8 cellular contexts compared by ENCODE assay signal in the genomic region with DNA sequence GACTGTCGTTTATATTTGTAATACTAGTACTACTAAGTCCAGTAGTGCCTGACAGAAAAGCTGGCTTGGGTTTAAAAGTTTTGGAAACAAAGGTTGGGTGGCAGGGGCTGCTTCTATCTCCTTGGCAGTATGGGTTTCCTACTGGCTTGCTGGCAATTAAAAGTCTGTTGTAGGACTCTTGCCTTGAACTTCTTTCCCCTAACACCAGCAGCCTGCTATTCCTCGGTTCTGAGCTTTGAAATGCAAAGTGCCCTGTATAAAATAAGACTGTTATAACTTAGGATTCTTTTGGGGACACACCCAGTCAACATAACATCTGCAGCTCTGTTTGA. TPM values are rescaled to one million over a fixed set of nuclear protein-coding genes. Genes with fewer than 3 reads are reported as not detected.
DNase-seq lines count a peak whose midpoint lies in the region; FAIRE-seq and TF ChIP-seq lines count a peak whose summit lies in the region.

No MANE protein-coding gene starts in this region.

- FAIRE-seq in frontal cortex (lab: Jason Lieb, UNC) (no peak), H54 (lab: Jason Lieb, UNC) (no peak)

- peak overlapping the region; percentile 66 for H3K4me3 ChIP-seq in MG63
- H3K4me3 ChIP-seq in dorsolateral prefrontal cortex = peak overlapping the region; percentile 56 to 94 (median 82)

- peak overlapping the region in 35 of 59 donors; percentile 38 to 98 (median 86) for H3K27ac ChIP-seq in dorsolateral prefrontal cortex

- peaks cover 9% of the 10 kb centered on the region for H3K36me3 ChIP-seq in MG63

- H3K4me1 Mint-ChIP-seq in CD14-positive monocyte = peaks cover 47% of the 10 kb centered on the region
- peaks cover 31% of the 10 kb centered on the region for H3K4me1 Mint-ChIP-seq in nephron progenitor cell

- H3K27me3 Mint-ChIP-seq in CD14-positive monocyte (ENCODE audit: low read depth in 3 of 3) = peaks cover 0 to 5% (median 2%) of the 10 kb centered on the region in 3 donors
- H3K27me3 Mint-ChIP-seq in nephron progenitor cell (ENCODE audit: low read depth, poor library complexity) = no peaks in the 10 kb centered on the region

- H3K27ac Mint-ChIP-seq in CD14-positive monocyte = peak overlapping the region; percentile 72 to 93 (median 86)
- H3K27ac Mint-ChIP-seq in nephron progenitor cell = peak overlapping the region; percentile 48

- H3K9me3 Mint-ChIP-seq in CD14-positive monocyte = peaks cover 0 to 3% (median 0%) of the 10 kb centered on the region in 7 donors
- peaks cover 8% of the 10 kb centered on the region for H3K9me3 Mint-ChIP-seq in nephron progenitor cell

- TF ChIP-seq POLR2A in H54 (IDR thresholded peaks at IDR 0.05; ENCODE audit: low read depth, low read length) = no peak

- H3K27me3 ChIP-seq in MG63 (no peaks in the 10 kb centered on the region), dorsolateral prefrontal cortex (no peaks in the 10 kb centered on the region)

- DNase-seq in CD14-positive monocyte (ENCODE audit: low spot score) (no peak), MG63 (no peak), dorsolateral prefrontal cortex (no peak), nephron progenitor cell (no peak), NCI-H187 (lab: John Stamatoyannopoulos, UW) (no peak), frontal cortex (ENCODE audit: low spot score in 2 of 2) (no peak), NCI-H1694 (lab: John Stamatoyannopoulos, UW) (no peak), H54 (ENCODE audit: insufficient read length, low spot score) (no peak)

- H3K36me3 Mint-ChIP-seq in CD14-positive monocyte (peaks cover 0 to 9% of the 10 kb centered on the region in 2 donors), nephron progenitor cell (ENCODE audit: low read depth) (peaks cover 26% of the 10 kb centered on the region)

- H3K4me3 Mint-ChIP-seq in CD14-positive monocyte (peak overlapping the region; percentile 86 to 96), nephron progenitor cell (peak overlapping the region; percentile 92)

- H3K9me3 ChIP-seq in MG63 = no peaks in the 10 kb centered on the region

- TF ChIP-seq CTCF in CD14-positive monocyte (IDR thresholded peaks at IDR 0.05) (no peak), dorsolateral prefrontal cortex (IDR thresholded peaks at IDR 0.05 in 54 of 56, conservative IDR thresholded peaks at IDR 0.05 in 2 of 56; ENCODE audit: low read depth in 1 of 56, partially characterized antibody in 56 of 56) (no peak), nephron progenitor cell (IDR thresholded peaks at IDR 0.05) (no peak)

- intact Hi-C loops in CD14-positive monocyte (cut with micrococcal nuclease) (loop anchor here (5.0 kb wide), 1 partner anchor 32 kb away; no protein-coding TSS in a partner anchor), dorsolateral prefrontal cortex (cut with DNase I) (loop anchor here (5.0 to 10.0 kb wide), 5 partner anchors 72 to 355 kb away; partner anchors contain the start of genes PGM2L1 (in 1 of the 2), SPCS2 (in 1 of the 2) and XRRA1 (in 1 of the 2))

RNA-seq across cellular contexts. Expression of gene RNF169, which starts 1.3 kb away (rescaled TPM):
- 1 to 10 TPM; 1.4 to 2.0 TPM for polyA plus RNA-seq in CD14-positive monocyte
- total RNA-seq in MG63 (2014; rRNA removed; shearing (Covaris generic); ENCODE audit: low replicate concordance) = 11.2 and 11.8 TPM in 2 replicates
- total RNA-seq in dorsolateral prefrontal cortex (10 to 100 TPM; 13.4 to 32.9 (median 19.4) TPM), frontal cortex (29.8 TPM)

RNA-seq across cellular contexts. Expression of gene CHRDL2, which starts 18.7 kb away (rescaled TPM):
- not detected for polyA plus RNA-seq in CD14-positive monocyte
- not detected in 2 replicates for total RNA-seq in MG63 (2014; rRNA removed; shearing (Covaris generic); ENCODE audit: low replicate concordance)
- 1 to 10 TPM in 15 of 120 experiments, under 1 TPM in 34, not detected in 71; 0.27 to 3.1 (median 0.79) TPM for total RNA-seq in dorsolateral prefrontal cortex
- total RNA-seq in frontal cortex = not detected
